ENCODE assay signal across 11 cellular contexts in genomic region chr9:91843623-91844111, GRCh38.
DNase-seq lines count a peak whose midpoint lies in the region; ATAC-seq and TF ChIP-seq lines count a peak whose summit lies in the region.
"Had no signal": no experiment of that assay in that cellular context is flagged by ENCODE, and none has a peak within 500 bp of the region (broad histone marks: within the 10 kb centered on the region; RNA-seq: fewer than 3 reads in every experiment).

No MANE protein-coding gene starts in this region.

- TF ChIP-seq CTCF in gastroesophageal sphincter (IDR thresholded peaks at IDR 0.05) = peak in 1 of 4 experiments; percentile 2
- TF ChIP-seq CTCF in neural progenitor cell (IDR thresholded peaks at IDR 0.05) = no peak

- WGBS in gastroesophageal sphincter (ENCODE audit: low coverage in 1 of 2), 2 donors = 6% methylated on average over 5 to 10 of the region's 15 CpGs

- no peak overlapping the region for H2AFZ ChIP-seq in neural progenitor cell (replicated peaks)

- DNase-seq in AG20443 (ENCODE audit: low spot score) = peak; percentile 70
- DNase-seq in NCI-H69 (lab: John Stamatoyannopoulos, UW) = peak; percentile 64
- peak; percentile 60 for DNase-seq in neural progenitor cell (ENCODE audit: low spot score)
- no peak for DNase-seq in stimulated activated naive CD4-positive, alpha-beta T cell treated with Interleukin-2 at 50 U/mL for 16 hours (lab: John Stamatoyannopoulos, UW)
- no peak for DNase-seq in T1000 (lab: John Stamatoyannopoulos, UW)
- DNase-seq: activated CD4-positive, alpha-beta memory T cell treated with anti-CD3 and anti-CD28 coated beads for 36 hours; CD4-positive, alpha-beta memory T cell had no signal

- peaks cover 21% of the 10 kb centered on the region for H3K79me2 ChIP-seq in neural progenitor cell (ENCODE audit: low read depth)

- H4K20me1 ChIP-seq in neural progenitor cell (ENCODE audit: low read depth) = peaks cover 67% of the 10 kb centered on the region

- H3K9me3 ChIP-seq in gastroesophageal sphincter = no peaks in the 10 kb centered on the region
- H3K9me3 ChIP-seq in neural progenitor cell (ENCODE audit: low read depth) = no peaks in the 10 kb centered on the region

- peak overlapping the region; percentile 65 for H3K4me3 Mint-ChIP-seq in neural progenitor cell
- H3K4me3 Mint-ChIP-seq: activated CD4-positive, alpha-beta memory T cell treated with anti-CD3 and anti-CD28 coated beads for 36 hours; stimulated activated naive CD8-positive, alpha-beta T cell treated with anti-CD3 and anti-CD28 coated beads, Interleukin-15, Interleukin-2, amounts not matched to agents 100 ng/mL and 50 ng/mL, for 24 hours had no signal

- H3K27me3 ChIP-seq in gastroesophageal sphincter (no peaks in the 10 kb centered on the region), neural progenitor cell (no peaks in the 10 kb centered on the region)

- H3K27ac Mint-ChIP-seq in neural progenitor cell = peak overlapping the region; percentile 97
- H3K27ac Mint-ChIP-seq: activated CD4-positive, alpha-beta memory T cell treated with anti-CD3 and anti-CD28 coated beads for 36 hours; CD4-positive, alpha-beta memory T cell; stimulated activated naive CD8-positive, alpha-beta T cell treated with anti-CD3 and anti-CD28 coated beads, Interleukin-15, Interleukin-2, amounts not matched to agents 100 ng/mL and 50 ng/mL, for 24 hours had no signal

- H3K4me3 ChIP-seq in gastroesophageal sphincter (peak overlapping the region in 1 of 2 donors; percentile 22), neural progenitor cell (no peak overlapping the region)

- peaks cover 14% of the 10 kb centered on the region for H3F3A ChIP-seq in neural progenitor cell (ENCODE audit: low read depth)

- peak overlapping the region; percentile 43 to 90 (median 79) for H3K27ac ChIP-seq in gastroesophageal sphincter
- H3K27ac ChIP-seq in neural progenitor cell = peak overlapping the region; percentile 30

- no peak for TF ChIP-seq POLR2A in gastroesophageal sphincter (IDR thresholded peaks at IDR 0.05)

- no peaks in the 10 kb centered on the region for H3K36me3 Mint-ChIP-seq in neural progenitor cell
- H3K36me3 Mint-ChIP-seq: activated CD4-positive, alpha-beta memory T cell treated with anti-CD3 and anti-CD28 coated beads for 36 hours; CD4-positive, alpha-beta memory T cell had no signal

- no peaks in the 10 kb centered on the region for H3K9me3 Mint-ChIP-seq in neural progenitor cell
- H3K9me3 Mint-ChIP-seq: activated CD4-positive, alpha-beta memory T cell treated with anti-CD3 and anti-CD28 coated beads for 36 hours; CD4-positive, alpha-beta memory T cell; stimulated activated naive CD8-positive, alpha-beta T cell treated with anti-CD3 and anti-CD28 coated beads, Interleukin-15, Interleukin-2, amounts not matched to agents 100 ng/mL and 50 ng/mL, for 24 hours had no signal

- H3K27me3 Mint-ChIP-seq in neural progenitor cell (ENCODE audit: insufficient read depth, low read depth) = peaks cover 5% of the 10 kb centered on the region

- peaks cover 0 to 85% (median 29%) of the 10 kb centered on the region in 3 donors for H3K4me1 ChIP-seq in gastroesophageal sphincter
- peaks cover 38% of the 10 kb centered on the region for H3K4me1 ChIP-seq in neural progenitor cell

- H3K36me3 ChIP-seq in gastroesophageal sphincter (no peaks in the 10 kb centered on the region), neural progenitor cell (no peaks in the 10 kb centered on the region)

- H3K9ac ChIP-seq in neural progenitor cell = no peak overlapping the region

- peak; percentile 35 for ATAC-seq in gastroesophageal sphincter
- ATAC-seq in GM19395 (IDR thresholded peaks at IDR 0.05; ENCODE audit: unreplicated experiment) = no peak
- no peak for ATAC-seq in GM21576 (IDR thresholded peaks at IDR 0.05; ENCODE audit: unreplicated experiment)

- peak overlapping the region; percentile 67 for H3K4me2 ChIP-seq in neural progenitor cell

- TF ChIP-seq EP300 in gastroesophageal sphincter (IDR thresholded peaks at IDR 0.05) = no peak

- H3K4me1 Mint-ChIP-seq in neural progenitor cell = peaks cover 92% of the 10 kb centered on the region

Comparison
In these comparisons a context has a peak if more than half of its experiments do, and no peak if none do; other contexts are left out.
1. DNase-seq: peak in AG20443 (single experiment), NCI-H69 (single experiment) and neural progenitor cell (single experiment); none in stimulated activated naive CD4-positive, alpha-beta T cell treated with Interleukin-2 at 50 U/mL for 16 hours (single experiment) and T1000 (single experiment).